In the genomic region with DNA sequence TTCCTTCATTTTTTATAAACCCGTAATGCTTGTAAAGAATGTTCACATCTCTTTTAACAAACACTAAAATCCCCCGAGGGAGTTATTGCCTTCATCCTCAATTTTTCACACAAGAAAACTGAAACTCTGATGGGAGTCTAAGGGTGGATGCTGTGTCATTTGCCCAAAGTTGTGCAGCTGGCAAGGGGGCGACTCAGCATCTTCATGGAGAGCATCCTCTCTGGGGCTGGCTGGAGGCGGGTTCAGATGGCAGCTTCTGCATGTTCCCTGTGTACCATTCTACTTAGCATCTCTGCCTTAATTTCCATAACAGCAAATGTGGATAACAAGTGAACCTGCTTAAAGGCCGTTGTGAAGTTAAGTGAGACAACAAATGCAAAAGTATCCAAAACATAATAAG, we compare ENCODE assay signal across 31 cellular contexts.
"Had no signal": no experiment of that assay in that cellular context is flagged by ENCODE, and none has a peak within 500 bp of the region (broad histone marks: within the 10 kb centered on the region; RNA-seq: fewer than 3 reads in every experiment).

No MANE protein-coding gene starts in this region.

- H3K4me1 ChIP-seq: neural progenitor cell, parathyroid adenoma, psoas muscle, right lobe of liver, sigmoid colon, spleen, suprapubic skin, testis, tibial artery, upper lobe of left lung, vagina had no signal

- H3K9me3 ChIP-seq: ovary, psoas muscle, right lobe of liver, sigmoid colon, spleen, suprapubic skin, testis, tibial artery, upper lobe of left lung, vagina had no signal

- H3K4me3 Mint-ChIP-seq: natural killer cell; nephron; neural progenitor cell; stimulated activated memory B cell treated with anti-CD40 and anti-IgM and Interleukin-4, amounts not matched to agents 10 μg/mL and 1 μg/mL and 100 μg/mL, for 72 hours; stimulated activated naive CD8-positive, alpha-beta T cell treated with anti-CD3 and anti-CD28 coated beads, Interleukin-15, amount 100 ng/mL, for 72 hours had no signal

- H3K36me3 ChIP-seq: neural progenitor cell, ovary, right lobe of liver, sigmoid colon, spleen, suprapubic skin, tibial artery, upper lobe of left lung, vagina had no signal

- H3K36me3 Mint-ChIP-seq: natural killer cell; neural progenitor cell; stimulated activated memory B cell treated with anti-CD40 and anti-IgM and Interleukin-4, amounts not matched to agents 10 μg/mL and 1 μg/mL and 100 μg/mL, for 72 hours had no signal

- DNase-seq: natural killer cell; occipital lobe; ovary; posterior cingulate gyrus; psoas muscle; right cardiac atrium; right lobe of liver; sigmoid colon; spleen; stimulated activated CD4-positive, alpha-beta T cell treated with anti-CD3 and anti-CD28 coated beads, Interleukin-12 subunit alpha, Interleukin-12 subunit beta, amount 100 ng/mL, for 4 hours; stimulated activated CD4-positive, alpha-beta T cell treated with anti-CD3 and anti-CD28 coated beads, Interleukin-1b, Interleukin-23, amount 100 ng/mL, for 48 hours; stimulated activated CD4-positive, alpha-beta T cell treated with anti-CD3 and anti-CD28 coated beads, Interleukin-4, amount 100 ng/mL, for 1 hour; stimulated activated CD4-positive, alpha-beta T cell treated with anti-CD3 and anti-CD28 coated beads, Interleukin-4, amount 100 ng/mL, for 4 hours; stimulated activated CD8-positive, alpha-beta memory T cell treated with anti-CD3 and anti-CD28 coated beads, Interleukin-4, amount 100 ng/mL, for 48 hours; stimulated activated naive CD4-positive, alpha-beta T cell; stimulated activated naive CD8-positive, alpha-beta T cell treated with anti-CD3 and anti-CD28 coated beads, Interleukin-15, amount 100 ng/mL, for 72 hours; stimulated activated naive CD8-positive, alpha-beta T cell treated with anti-CD3 and anti-CD28 coated beads, Interleukin-15, Interleukin-2, amounts not matched to agents 100 U/mL and 50 U/mL, for 24 hours; substantia nigra; testis; tibial artery; trophoblast cell; upper lobe of left lung had no signal

- H3K4me3 ChIP-seq: neural progenitor cell, ovary, psoas muscle, right lobe of liver, sigmoid colon, skin epidermis, smooth muscle cell, spleen, suprapubic skin, testis, tibial artery, upper lobe of left lung, vagina had no signal

- FAIRE-seq: urothelium cell line had no signal

- ATAC-seq: natural killer cell; psoas muscle; right cardiac atrium; right lobe of liver; stimulated activated memory B cell treated with anti-CD40 and anti-IgM and Interleukin-4, amounts not matched to agents 10 μg/mL and 1 μg/mL and 100 μg/mL, for 72 hours; stimulated activated naive CD8-positive, alpha-beta T cell treated with anti-CD3 and anti-CD28 coated beads, Interleukin-15, amount 100 ng/mL, for 72 hours; stimulated activated naive CD8-positive, alpha-beta T cell treated with anti-CD3 and anti-CD28 coated beads, Interleukin-15, Interleukin-2, amounts not matched to agents 100 U/mL and 50 U/mL, for 24 hours had no signal

- H3K27ac ChIP-seq: neural progenitor cell, ovary, parathyroid adenoma, psoas muscle, right lobe of liver, sigmoid colon, skin epidermis, spleen, suprapubic skin, testis, tibial artery, upper lobe of left lung, vagina had no signal

- H3K27me3 Mint-ChIP-seq: stimulated activated memory B cell treated with anti-CD40 and anti-IgM and Interleukin-4, amounts not matched to agents 10 μg/mL and 1 μg/mL and 100 μg/mL, for 72 hours had no signal

- H3K4me1 Mint-ChIP-seq: natural killer cell; nephron; neural progenitor cell; stimulated activated memory B cell treated with anti-CD40 and anti-IgM and Interleukin-4, amounts not matched to agents 10 μg/mL and 1 μg/mL and 100 μg/mL, for 72 hours; stimulated activated naive CD8-positive, alpha-beta T cell treated with anti-CD3 and anti-CD28 coated beads, Interleukin-15, amount 100 ng/mL, for 72 hours had no signal

- H3K9me3 Mint-ChIP-seq: natural killer cell, nephron, neural progenitor cell had no signal

- H3K27me3 ChIP-seq: neural progenitor cell, ovary, right lobe of liver, sigmoid colon, suprapubic skin, testis, tibial artery, upper lobe of left lung, vagina had no signal
